15 cellular contexts compared by ENCODE assay signal in the genomic region with DNA sequence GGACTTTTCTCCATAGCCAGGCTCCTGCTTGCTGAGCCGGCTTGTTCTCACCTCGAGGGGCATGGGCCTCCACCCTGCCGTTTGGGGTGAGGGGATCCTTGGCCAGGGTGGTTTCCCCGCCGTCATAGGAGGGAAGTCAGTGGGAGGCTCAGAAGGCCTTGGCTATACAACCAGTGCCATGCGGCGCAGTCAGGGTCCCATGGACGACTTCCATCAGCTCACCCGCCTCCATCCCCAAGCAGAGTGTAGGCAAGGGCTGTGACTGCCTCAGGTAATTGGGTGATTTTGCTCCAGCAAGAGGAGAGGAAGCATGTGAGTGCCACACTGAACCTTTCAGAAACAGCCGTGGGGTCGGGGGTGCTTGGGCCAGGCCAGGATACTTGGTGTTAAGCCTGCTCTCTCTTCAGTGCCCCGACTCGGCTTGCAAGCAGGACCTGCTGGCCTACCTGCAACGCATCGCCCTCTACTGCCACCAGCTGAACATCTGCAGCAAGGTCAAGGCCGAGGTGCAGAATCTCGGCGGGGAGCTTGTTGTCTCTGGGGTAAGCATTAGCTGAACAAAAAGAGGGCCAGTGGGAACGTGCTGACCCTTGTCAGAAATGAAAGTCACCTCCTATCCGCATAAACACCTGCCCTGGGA. TPM values are rescaled to one million over a fixed set of nuclear protein-coding genes. Genes with fewer than 3 reads are reported as not detected.
A peak's percentile ranks its signal among the peaks of the same experiment; 100 is the strongest.
DNase-seq lines count a peak whose midpoint lies in the region; ATAC-seq lines count a peak whose summit lies in the region.
"Had no signal": no experiment of that assay in that cellular context is flagged by ENCODE, and none has a peak within 500 bp of the region (broad histone marks: within the 10 kb centered on the region; RNA-seq: fewer than 3 reads in every experiment).

No MANE protein-coding gene starts in this region.

- no peak overlapping the region for H3K18ac ChIP-seq in neuronal stem cell (ENCODE audit: low read length)

- H3K14ac ChIP-seq in neuronal stem cell (ENCODE audit: low read length): no peak overlapping the region

- no peaks in the 10 kb centered on the region for H3K79me1 ChIP-seq in neuronal stem cell (ENCODE audit: low read depth, low read length)

- POLR2A ChIA-PET in activated CD4-positive, alpha-beta T cell treated with anti-CD3 and anti-CD28 coated beads for 36 hours (lab: Charles Lee): no interaction called here

- intact Hi-C loops in activated CD4-positive, alpha-beta T cell treated with anti-CD3 and anti-CD28 coated beads for 36 hours (cut with DNase I, micrococcal nuclease): no loop called here

- H3K4me1 Mint-ChIP-seq in activated CD4-positive, alpha-beta T cell treated with anti-CD3 and anti-CD28 coated beads for 36 hours: no peaks in the 10 kb centered on the region

- peaks cover 59 to 94% of the 10 kb centered on the region in 2 donors for H3K36me3 ChIP-seq in neuronal stem cell (replicated peaks in 1 of 2; ENCODE audit: control insufficient read depth in 2 of 2, insufficient read depth in 2 of 2, low read length in 2 of 2)

- H3K27ac ChIP-seq in neuronal stem cell (replicated peaks; ENCODE audit: low read length): no peak overlapping the region
- H3K27ac ChIP-seq: SJCRH30 had no signal

- DNase-seq in activated CD4-positive, alpha-beta T cell treated with anti-CD3 and anti-CD28 coated beads for 36 hours: peak; percentile 30
- no peak for DNase-seq in activated CD4-positive, alpha-beta T cell treated with anti-CD3 and anti-CD28 coated beads, Interleukin-2, amount 50 U/mL, for 1 hour
- DNase-seq in KBM-7: peak; percentile 16
- peak; percentile 23 for DNase-seq in dermis blood vessel endothelial cell
- DNase-seq in neuronal stem cell (ENCODE audit: low spot score): no peak
- DNase-seq in NCI-H1436 treated with DMSO at 0.1 percent for 48 hours (lab: John Stamatoyannopoulos, UW): no peak
- DNase-seq in stimulated activated CD4-positive, alpha-beta T cell treated with anti-CD3 and anti-CD28 coated beads, Interleukin-4, amount 100 ng/mL, for 4 hours: no peak
- DNase-seq in NCI-H2081 (lab: John Stamatoyannopoulos, UW): no peak
- DNase-seq: Karpas-422; NCI-H2081 treated with DMSO at 0.1 percent for 48 hours; NK-92 treated with Interleukin-12 subunit alpha and Interleukin-12 subunit beta, amount 100 ng/mL, for 24 hours; SJCRH30 had no signal

- no peak overlapping the region for H3K9ac ChIP-seq in neuronal stem cell (ENCODE audit: low read depth, low read length, poor library complexity)

- H4K8ac ChIP-seq in neuronal stem cell (ENCODE audit: low read depth, low read length): no peak overlapping the region

- H2BK120ac ChIP-seq in neuronal stem cell (ENCODE audit: low read depth, low read length): no peak overlapping the region

- no peaks in the 10 kb centered on the region for H3K9me3 ChIP-seq in neuronal stem cell (replicated peaks in 1 of 2; ENCODE audit: control insufficient read depth in 2 of 2, insufficient read depth in 1 of 2, low read depth in 1 of 2, low read length in 2 of 2)
- H3K9me3 ChIP-seq: SJCRH30, tibial nerve had no signal

- H3K9me3 Mint-ChIP-seq in activated CD4-positive, alpha-beta T cell treated with anti-CD3 and anti-CD28 coated beads for 36 hours (ENCODE audit: low read depth): no peaks in the 10 kb centered on the region
- H3K9me3 Mint-ChIP-seq: activated naive CD4-positive, alpha-beta T cell treated with anti-CD3 and anti-CD28 coated beads, Interleukin-2, amount 50 U/mL, for 72 hours had no signal

- H3K27me3 ChIP-seq in neuronal stem cell (ENCODE audit: control insufficient read depth in 3 of 3, insufficient read depth in 3 of 3, low read depth in 1 of 3, low read length in 3 of 3): no peaks in the 10 kb centered on the region
- H3K27me3 ChIP-seq: SJCRH30, tibial nerve had no signal

- no peak overlapping the region for H3K4me3 Mint-ChIP-seq in activated CD4-positive, alpha-beta T cell treated with anti-CD3 and anti-CD28 coated beads for 36 hours

- no peak overlapping the region for H3K4me2 ChIP-seq in neuronal stem cell (ENCODE audit: insufficient read depth, low read length, poor library complexity, severe bottlenecking)

- peak overlapping the region in 1 of 2 donors; percentile 40 for H3K4me3 ChIP-seq in neuronal stem cell (ENCODE audit: low read length in 2 of 2)
- H3K4me3 ChIP-seq: SJCRH30, tibial nerve had no signal

- no peak for ATAC-seq in activated CD4-positive, alpha-beta T cell treated with anti-CD3 and anti-CD28 coated beads for 36 hours
- ATAC-seq: activated naive CD4-positive, alpha-beta T cell treated with anti-CD3 and anti-CD28 coated beads, Interleukin-2, amount 50 U/mL, for 72 hours had no signal

- H2BK15ac ChIP-seq in neuronal stem cell (ENCODE audit: low read length): no peak overlapping the region

- H2AFZ ChIP-seq in neuronal stem cell (ENCODE audit: low read length): no peak overlapping the region

- CTCF ChIA-PET in activated CD4-positive, alpha-beta T cell treated with anti-CD3 and anti-CD28 coated beads for 36 hours (lab: Charles Lee): interaction anchor here (1.1 kb wide), 1 partner anchor 47 kb away, joined by 3 read pairs; no protein-coding TSS in a partner anchor

- H2AK5ac ChIP-seq in neuronal stem cell (ENCODE audit: low read depth, low read length): no peak overlapping the region

- H3K4me1 ChIP-seq in neuronal stem cell (ENCODE audit: control insufficient read depth in 2 of 2, insufficient read depth in 1 of 2, low read depth in 1 of 2, low read length in 2 of 2): peaks cover 0 to 2% of the 10 kb centered on the region in 2 donors
- H3K4me1 ChIP-seq: SJCRH30 had no signal

- no peak overlapping the region for H3K4ac ChIP-seq in neuronal stem cell (ENCODE audit: low read length)

- WGBS in neuronal stem cell (ENCODE audit: extremely low coverage in 2 of 2, insufficient read length in 2 of 2, insufficient replicate concordance in 1 of 2), 2 donors: no CpG with 5 or more reads among the region's 20 CpGs

- H4K91ac ChIP-seq in neuronal stem cell (ENCODE audit: low read depth, low read length, poor library complexity): no peak overlapping the region

- no peak overlapping the region for H3K27ac Mint-ChIP-seq in activated CD4-positive, alpha-beta T cell treated with anti-CD3 and anti-CD28 coated beads for 36 hours

- no peak overlapping the region for H2BK5ac ChIP-seq in neuronal stem cell (ENCODE audit: low read length)

- H3K27me3 Mint-ChIP-seq in activated CD4-positive, alpha-beta T cell treated with anti-CD3 and anti-CD28 coated beads for 36 hours: no peaks in the 10 kb centered on the region

- peak overlapping the region; percentile 56 for H3K23ac ChIP-seq in neuronal stem cell (ENCODE audit: low read depth, low read length, poor library complexity)

- no peaks in the 10 kb centered on the region for H3K36me3 Mint-ChIP-seq in activated CD4-positive, alpha-beta T cell treated with anti-CD3 and anti-CD28 coated beads for 36 hours (ENCODE audit: low read depth)
- H3K36me3 Mint-ChIP-seq: activated naive CD4-positive, alpha-beta T cell treated with anti-CD3 and anti-CD28 coated beads, Interleukin-2, amount 50 U/mL, for 72 hours had no signal

- no peak overlapping the region for H2BK12ac ChIP-seq in neuronal stem cell (ENCODE audit: low read length)

- in situ Hi-C loops in KBM-7 (cut with MboI; ENCODE audit: low pct_unique_long_range_greater_than_20kb, low sequenced_read_pairs): no loop called here

RNA-seq across cellular contexts. Expression of gene LRRTM2, which starts 57.2 kb away (rescaled TPM):
- under 1 TPM in 1 of 2 experiments, not detected in 1; 0.05 TPM for total RNA-seq in activated CD4-positive, alpha-beta T cell treated with anti-CD3 and anti-CD28 coated beads for 36 hours
- 2.9 and 6.1 TPM in 2 replicates for total RNA-seq in dermis blood vessel endothelial cell
- 0.01 TPM for polyA plus RNA-seq in neuronal stem cell (2013, experiment 1 of 2)
- 0.01 TPM for polyA plus RNA-seq in neuronal stem cell (2013, experiment 2 of 2)
- total RNA-seq: osteocyte had no signal

Comparison
In these comparisons a context has a peak if more than half of its experiments do, and no peak if none do; other contexts are left out.
1. DNase-seq: peak in activated CD4-positive, alpha-beta T cell treated with anti-CD3 and anti-CD28 coated beads for 36 hours (single experiment), KBM-7 (single experiment) and dermis blood vessel endothelial cell (single experiment); none in activated CD4-positive, alpha-beta T cell treated with anti-CD3 and anti-CD28 coated beads, Interleukin-2, amount 50 U/mL, for 1 hour (single experiment), neuronal stem cell (single experiment), NCI-H1436 treated with DMSO at 0.1 percent for 48 hours (single experiment), stimulated activated CD4-positive, alpha-beta T cell treated with anti-CD3 and anti-CD28 coated beads, Interleukin-4, amount 100 ng/mL, for 4 hours (0 of 2) and NCI-H2081 (0 of 2).